1 cellular context compared by ENCODE assay signal in genomic region chr4:552059-552458, GRCh38.
TF ChIP-seq lines count a peak whose summit lies in the region.

No MANE protein-coding gene starts in this region.

TF ChIP-seq in HepG2, 621 proteins besides CTCF, POLR2A, EP300 and RAD21:
- TF ChIP-seq CREB1 (IDR thresholded peaks at IDR 0.05) = peak; percentile 90
- TF ChIP-seq CREB1 (CRISPR knock-in tag; IDR thresholded peaks at IDR 0.05) = no peak
- TF ChIP-seq RXRA (CRISPR knock-in tag; IDR thresholded peaks at IDR 0.05) = no peak
- TF ChIP-seq JDP2 (CRISPR knock-in tag; IDR thresholded peaks at IDR 0.05; ENCODE audit: borderline replicate concordance) = no peak
- no peak for TF ChIP-seq IKZF5 (CRISPR knock-in tag; IDR thresholded peaks at IDR 0.05)
- TF ChIP-seq ZNF503 (CRISPR knock-in tag; IDR thresholded peaks at IDR 0.05) = no peak
- no peak for TF ChIP-seq HBP1 (CRISPR knock-in tag; IDR thresholded peaks at IDR 0.05; ENCODE audit: low read depth)
- TF ChIP-seq ZNF251 (CRISPR knock-in tag; IDR thresholded peaks at IDR 0.05) = no peak
TF ChIP-seq in HepG2: peak in this region for 1.
